ENCODE assay signal across 1 cellular context in genomic region chr5:150461231-150461630, GRCh38.
TF ChIP-seq lines count a peak whose summit lies in the region.

No MANE protein-coding gene starts in this region.

TF ChIP-seq in GM12878, 131 proteins besides CTCF, POLR2A, EP300 and RAD21 (continued from another document):
- no peak for TF ChIP-seq ZNF622 (IDR thresholded peaks at IDR 0.05)
- peak; percentile 93 for TF ChIP-seq TCF3 (IDR thresholded peaks at IDR 0.05; ENCODE audit: borderline replicate concordance, insufficient read depth, low read depth, low read length)
- TF ChIP-seq ZNF592 (IDR thresholded peaks at IDR 0.05) = no peak
- TF ChIP-seq BHLHE40 (IDR thresholded peaks at IDR 0.05; ENCODE audit: borderline replicate concordance in 1 of 2, low read depth in 2 of 2, low read length in 1 of 2) = no peak
- no peak for TF ChIP-seq RAD51 (IDR thresholded peaks at IDR 0.05)
- TF ChIP-seq CHD2 (IDR thresholded peaks at IDR 0.05; ENCODE audit: borderline replicate concordance, low read depth, low read length) = peak; percentile 95
- peak; percentile 97 for TF ChIP-seq TCF12 (IDR thresholded peaks at IDR 0.05; ENCODE audit: low read depth, low read length)
- no peak for TF ChIP-seq TCF7 (IDR thresholded peaks at IDR 0.05; ENCODE audit: borderline replicate concordance)
- no peak for TF ChIP-seq MYC (IDR thresholded peaks at IDR 0.05; ENCODE audit: insufficient read depth, insufficient read length, insufficient replicate concordance, low read length, severe bottlenecking)
- no peak for TF ChIP-seq FOXM1 (IDR thresholded peaks at IDR 0.05; ENCODE audit: low read depth, low read length)
- TF ChIP-seq HSF1 (IDR thresholded peaks at IDR 0.05; ENCODE audit: low read depth, low read length) = no peak
- TF ChIP-seq ZNF384 (IDR thresholded peaks at IDR 0.05; ENCODE audit: borderline replicate concordance, low read depth, low read length) = no peak
TF ChIP-seq in GM12878: peak in this region for 34.
